ENCODE assay signal across 19 cellular contexts in the genomic region with DNA sequence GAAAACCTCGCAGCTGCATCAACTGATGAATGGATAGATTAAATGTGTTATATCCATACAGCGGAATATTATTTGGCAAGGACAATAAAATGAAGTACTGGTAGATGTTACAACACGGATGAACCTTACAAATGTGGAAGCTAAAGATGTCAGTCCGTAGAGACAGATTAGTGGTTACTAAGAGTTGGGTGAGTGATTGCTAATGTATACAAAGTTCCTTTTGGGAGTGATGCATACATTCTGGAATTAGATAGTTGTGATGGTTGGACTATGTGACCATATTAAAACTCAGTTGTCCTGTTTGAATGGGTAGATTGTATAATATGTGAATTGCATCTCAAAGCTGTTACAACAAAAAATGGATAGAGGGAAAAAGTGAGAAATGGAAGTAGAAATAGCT. TPM values are rescaled to one million over a fixed set of nuclear protein-coding genes. Genes with fewer than 3 reads are reported as not detected.
DNase-seq lines count a peak whose midpoint lies in the region; ATAC-seq, FAIRE-seq and TF ChIP-seq lines count a peak whose summit lies in the region.
"Had no signal": no experiment of that assay in that cellular context is flagged by ENCODE, and none has a peak within 500 bp of the region (broad histone marks: within the 10 kb centered on the region; RNA-seq: fewer than 3 reads in every experiment).

No MANE protein-coding gene starts in this region.

- no peak overlapping the region for H3K27ac ChIP-seq in HepG2 (ENCODE audit: extremely low read length, insufficient read depth, low read length)
- H3K27ac ChIP-seq in right lobe of liver = no peak overlapping the region
- H3K27ac ChIP-seq in left ventricle myocardium inferior (replicated peaks) = no peak overlapping the region
- H3K27ac ChIP-seq: body of pancreas, epithelial cell of prostate, heart right ventricle had no signal

- CTCF ChIA-PET in HepG2 (lab: Yijun Ruan, JAX; ENCODE audit: low intra/inter-chr PET ratio, low total read pairs) = no interaction called here

- no peaks in the 10 kb centered on the region for H3K9me2 ChIP-seq in Loucy (replicated peaks; ENCODE audit: low read depth, low read length)

- H3F3A ChIP-seq in Loucy (ENCODE audit: low read depth) = no peaks in the 10 kb centered on the region

- no peaks in the 10 kb centered on the region for H3K9me3 ChIP-seq in HepG2 (ENCODE audit: low read length)
- H3K9me3 ChIP-seq in right lobe of liver = no peaks in the 10 kb centered on the region
- H3K9me3 ChIP-seq in Loucy (ENCODE audit: insufficient read depth, low read depth, low read length) = no peaks in the 10 kb centered on the region
- H3K9me3 ChIP-seq in skeletal muscle satellite cell (replicated peaks; ENCODE audit: low read length) = no peaks in the 10 kb centered on the region
- H3K9me3 ChIP-seq in left ventricle myocardium inferior (replicated peaks) = no peaks in the 10 kb centered on the region
- H3K9me3 ChIP-seq: body of pancreas, heart right ventricle had no signal

- TF ChIP-seq EP300 in HepG2 (IDR thresholded peaks at IDR 0.05; ENCODE audit: low read depth in 2 of 2, low read length in 2 of 2) = no peak
- no peak for TF ChIP-seq EP300 in HepG2 (CRISPR knock-in tag; IDR thresholded peaks at IDR 0.05; ENCODE audit: borderline replicate concordance)

- H2AFZ ChIP-seq in HepG2 (ENCODE audit: low read length) = no peak overlapping the region
- no peak overlapping the region for H2AFZ ChIP-seq in Loucy (ENCODE audit: low read length)

- WGBS in HepG2 (ENCODE audit: low lambda C conversion rate) = 97% methylated on average over 4 of the region's 4 CpGs
- WGBS in right lobe of liver (ENCODE audit: insufficient coverage, low coverage, low lambda C conversion rate, missing lambda C conversion rate) = 87% methylated on average over 4 of the region's 4 CpGs

- POLR2A ChIA-PET in HepG2 (lab: Yijun Ruan, JAX) = no interaction called here

- H3K36me3 ChIP-seq in HepG2 (replicated peaks in 1 of 2; ENCODE audit: control insufficient read depth in 1 of 2, insufficient read depth in 2 of 2, low read length in 2 of 2) = peaks cover 2 to 28% of the 10 kb centered on the region in 2 experiments; a peak in 4 of 5 replicates
- H3K36me3 ChIP-seq in right lobe of liver = peaks cover 0 to 26% (median 6%) of the 10 kb centered on the region in 4 donors
- peaks cover 25% of the 10 kb centered on the region for H3K36me3 ChIP-seq in Loucy (ENCODE audit: insufficient read depth, low read length)
- peaks cover 19% of the 10 kb centered on the region for H3K36me3 ChIP-seq in skeletal muscle satellite cell (ENCODE audit: insufficient read depth, low read length)
- H3K36me3 ChIP-seq in left ventricle myocardium inferior = peaks cover 33% of the 10 kb centered on the region

- no peak for TF ChIP-seq RAD21 in HepG2 (CRISPR knock-in tag; IDR thresholded peaks at IDR 0.05)

- peaks cover 26% of the 10 kb centered on the region for H3K27me3 Mint-ChIP-seq in brain
- H3K27me3 Mint-ChIP-seq: dendritic cell treated with granulocyte-macrophage colony-stimulating factor and Interleukin-4, amounts not matched to agents 40 ng/mL and 50 ng/mL, for 4 days had no signal

- peaks cover 30% of the 10 kb centered on the region for H3K36me3 Mint-ChIP-seq in brain

- no TSS peak for BruUV-seq in HepG2 (replicated peaks; lab: Mats Ljungman, UMichigan)

- peaks cover 45% of the 10 kb centered on the region for H3K4me1 ChIP-seq in HepG2 (ENCODE audit: insufficient read depth, low read length)
- peaks cover 0 to 10% (median 5%) of the 10 kb centered on the region in 4 donors for H3K4me1 ChIP-seq in right lobe of liver
- H3K4me1 ChIP-seq in Loucy (ENCODE audit: insufficient read depth, low read length, poor library complexity, severe bottlenecking) = peaks cover 53% of the 10 kb centered on the region
- H3K4me1 ChIP-seq in skeletal muscle satellite cell (ENCODE audit: control insufficient read depth, insufficient read depth, low read length) = peaks cover 20% of the 10 kb centered on the region
- peaks cover 36% of the 10 kb centered on the region for H3K4me1 ChIP-seq in left ventricle myocardium inferior

- no peak for TF ChIP-seq POLR2A in HepG2 (IDR thresholded peaks at IDR 0.05; ENCODE audit: insufficient read depth in 1 of 2, low read depth in 2 of 2, low read length in 2 of 2)
- no peak for TF ChIP-seq POLR2A in right lobe of liver (IDR thresholded peaks at IDR 0.05)

- H3K79me2 ChIP-seq in HepG2 (ENCODE audit: insufficient read depth, low read length) (peaks cover 45% of the 10 kb centered on the region), Loucy (ENCODE audit: insufficient read depth, low read length) (peaks cover 73% of the 10 kb centered on the region)

- peak overlapping the region; percentile 87 for H3K4me2 ChIP-seq in HepG2 (ENCODE audit: low read depth, low read length)
- H3K4me2 ChIP-seq in Loucy (ENCODE audit: low read depth, low read length, poor library complexity, severe bottlenecking) = peak overlapping the region; percentile 97
- peak overlapping the region; percentile 78 for H3K4me2 ChIP-seq in skeletal muscle satellite cell (ENCODE audit: low read length)

- in situ Hi-C loops in HepG2 (cut with HindIII; ENCODE audit: extremely low pct_ligation_motif_present, low pct_unique_long_range_greater_than_20kb) = no loop called here

- intact Hi-C loops in HepG2 (cut with micrococcal nuclease; ENCODE audit: unreplicated experiment) = no loop called here
- intact Hi-C loops in right lobe of liver (cut with DNase I) = no loop called here
- intact Hi-C loops in left ventricle myocardium inferior (cut with micrococcal nuclease) = no loop called here

- FAIRE-seq in HepG2 (lab: Jason Lieb, UNC) = no peak

- no peak overlapping the region for H3K9ac ChIP-seq in HepG2 (ENCODE audit: insufficient read depth, low read depth, low read length)
- peak overlapping the region; percentile 95 for H3K9ac ChIP-seq in Loucy (ENCODE audit: low read depth, low read length, poor library complexity, severe bottlenecking)
- no peak overlapping the region for H3K9ac ChIP-seq in skeletal muscle satellite cell (ENCODE audit: low read depth, low read length)

- no peak overlapping the region for H3K27ac Mint-ChIP-seq in brain
- H3K27ac Mint-ChIP-seq: dendritic cell treated with granulocyte-macrophage colony-stimulating factor and Interleukin-4, amounts not matched to agents 40 ng/mL and 50 ng/mL, for 4 days; WTC11 had no signal

- H3K9me3 Mint-ChIP-seq in brain = peaks cover 0 to 3% (median 0%) of the 10 kb centered on the region in 5 experiments
- H3K9me3 Mint-ChIP-seq: dendritic cell treated with granulocyte-macrophage colony-stimulating factor and Interleukin-4, amounts not matched to agents 40 ng/mL and 50 ng/mL, for 4 days; WTC11 had no signal

- no peak for DNase-seq in HepG2 (ENCODE audit: low spot score)
- no peak for DNase-seq in right lobe of liver
- no peak for DNase-seq in left ventricle myocardium inferior
- no peak for DNase-seq in activated naive CD4-positive, alpha-beta T cell treated with anti-CD3 and anti-CD28 coated beads, Interleukin-2, amount 50 U/mL, for 16 hours
- DNase-seq: activated CD8-positive, alpha-beta memory T cell treated with anti-CD3 and anti-CD28 coated beads for 24 hours; activated effector memory CD4-positive, alpha-beta T cell treated with anti-CD3 and anti-CD28 coated beads, Interleukin-2, amount 50 U/mL, for 16 hours; body of pancreas; H7; heart right ventricle; NCI-H526 treated with DMSO at 0.1 percent for 48 hours; occipital lobe; stimulated activated CD4-positive, alpha-beta T cell treated with anti-CD3 and anti-CD28 coated beads, Interleukin-2, amount 100 ng/mL, for 48 hours had no signal

- H3K4me1 Mint-ChIP-seq in brain = peaks cover 43% of the 10 kb centered on the region

- H3K27me3 ChIP-seq in HepG2 (ENCODE audit: control insufficient read depth in 1 of 2, insufficient read depth in 2 of 2, low read length in 2 of 2) (no peaks in the 10 kb centered on the region), right lobe of liver (no peaks in the 10 kb centered on the region), Loucy (ENCODE audit: insufficient read depth, low read length, poor library complexity, severe bottlenecking) (no peaks in the 10 kb centered on the region), skeletal muscle satellite cell (ENCODE audit: control insufficient read depth, insufficient read depth, low read length) (no peaks in the 10 kb centered on the region), left ventricle myocardium inferior (ENCODE audit: low read depth) (no peaks in the 10 kb centered on the region)
- H3K27me3 ChIP-seq: body of pancreas, heart right ventricle had no signal

- H3K4me3 ChIP-seq in HepG2 (replicated peaks in 1 of 3; ENCODE audit: insufficient read depth in 1 of 3, low read depth in 2 of 3, low read length in 3 of 3) (no peak overlapping the region; a peak in 1 of 6 replicates), right lobe of liver (no peak overlapping the region), Loucy (ENCODE audit: low read length, poor library complexity, severe bottlenecking) (peak overlapping the region; percentile 98), skeletal muscle satellite cell (ENCODE audit: low read length) (no peak overlapping the region), left ventricle myocardium inferior (no peak overlapping the region)
- H3K4me3 ChIP-seq: body of pancreas, heart right ventricle had no signal

- TF ChIP-seq CTCF in HepG2 (CRISPR knock-in tag; IDR thresholded peaks at IDR 0.05) = no peak
- no peak for TF ChIP-seq CTCF in right lobe of liver (IDR thresholded peaks at IDR 0.05)
- TF ChIP-seq CTCF in Loucy (conservative IDR thresholded peaks at IDR 0.05; ENCODE audit: low read length) = no peak
- TF ChIP-seq CTCF in brain (conservative IDR thresholded peaks at IDR 0.05) = no peak
- TF ChIP-seq CTCF in left ventricle myocardium inferior (IDR thresholded peaks at IDR 0.05; ENCODE audit: borderline replicate concordance) = no peak

- H4K20me1 ChIP-seq in HepG2 (ENCODE audit: insufficient read depth, low read length) = no peaks in the 10 kb centered on the region; the same call in 1 of the 2 replicates
- peaks cover 68% of the 10 kb centered on the region for H4K20me1 ChIP-seq in Loucy (ENCODE audit: insufficient read depth, low read length, poor library complexity, severe bottlenecking)

- ATAC-seq in HepG2 (no peak), right lobe of liver (no peak), HG02678 (IDR thresholded peaks at IDR 0.05; ENCODE audit: unreplicated experiment) (no peak)
- ATAC-seq: body of pancreas, heart right ventricle, WTC11 had no signal

- peak overlapping the region in 4 of 5 experiments; percentile 26 to 100 (median 68) for H3K4me3 Mint-ChIP-seq in brain
- H3K4me3 Mint-ChIP-seq: dendritic cell treated with granulocyte-macrophage colony-stimulating factor and Interleukin-4, amounts not matched to agents 40 ng/mL and 50 ng/mL, for 4 days had no signal

RNA-seq across cellular contexts. Expression of a gene that starts 2.8 kb away (rescaled TPM):
- total RNA-seq in HepG2 (2016; rRNA removed; fragmentation: Illumina TruSeq; extraction: Trizol) = 58.8 and 69.4 TPM in 2 replicates
- 36.7 and 43.6 TPM in 2 replicates for total RNA-seq in HepG2 (2016; cell fraction: cytosol; rRNA removed; fragmentation: Illumina TruSeq; extraction: Trizol; ENCODE audit: low read depth)
- 58.2 and 70.3 TPM in 2 replicates for total RNA-seq in HepG2 (2016; cell fraction: insoluble cytoplasmic fraction; rRNA removed; fragmentation: Illumina TruSeq; extraction: Trizol)
- total RNA-seq in HepG2 (2016; cell fraction: membrane; rRNA removed; fragmentation: Illumina TruSeq; extraction: Trizol) = 20.3 and 22.4 TPM in 2 replicates
- total RNA-seq in HepG2 (2016; cell fraction: nucleus; rRNA removed; fragmentation: Illumina TruSeq; extraction: Trizol) = 61.1 and 66.7 TPM in 2 replicates
- 14.8 and 14.9 TPM in 2 replicates for polyA plus RNA-seq in HepG2 (2011; rRNA removed)
- 9.1 and 10.7 TPM in 2 replicates for polyA plus RNA-seq in HepG2 (2011; cell fraction: cytosol; rRNA removed)
- 16.4 and 23.7 TPM in 2 replicates for polyA plus RNA-seq in HepG2 (2011; cell fraction: nucleus; rRNA removed)
- 18.8 and 31.6 TPM in 2 replicates for polyA plus RNA-seq in HepG2 (2012)
- polyA plus RNA-seq in HepG2 (2016; cell fraction: cytosol; fragmentation: Illumina TruSeq; extraction: Trizol; ENCODE audit: low read depth) = 3.1 and 3.7 TPM in 2 replicates
- 52.8 and 55.3 TPM in 2 replicates for polyA plus RNA-seq in HepG2 (2016; cell fraction: insoluble cytoplasmic fraction; fragmentation: Illumina TruSeq; extraction: Trizol; ENCODE audit: low read depth)
- polyA plus RNA-seq in HepG2 (2016; cell fraction: membrane; fragmentation: Illumina TruSeq; extraction: Trizol; ENCODE audit: low read depth) = 4.2 and 5.1 TPM in 2 replicates
- polyA plus RNA-seq in HepG2 (2016; cell fraction: nucleus; fragmentation: Illumina TruSeq; extraction: Trizol; ENCODE audit: insufficient read depth, low read depth) = 61.3 and 61.4 TPM in 2 replicates
- polyA minus RNA-seq in HepG2 (2011; rRNA and poly(A)+ RNA removed; ENCODE audit: low replicate concordance) = 21.3 and 30.8 TPM in 2 replicates
- polyA minus RNA-seq in HepG2 (2011; cell fraction: cytosol; rRNA and poly(A)+ RNA removed) = 11.8 and 16.8 TPM in 2 replicates
- 94.4 and 102 TPM in 2 replicates for polyA minus RNA-seq in HepG2 (2011; cell fraction: nucleus; rRNA and poly(A)+ RNA removed)
- 10 to 100 TPM; 12.9 to 19.7 (median 18.9) TPM for total RNA-seq in right lobe of liver
- 35.1 TPM for polyA plus RNA-seq in brain (ENCODE audit: insufficient read depth, low read depth, low replicate concordance)
- total RNA-seq in skeletal muscle satellite cell (2012; rRNA removed) = 46.5 and 65.9 TPM in 2 replicates
- total RNA-seq in left ventricle myocardium inferior = 29.7 TPM

RNA-seq across cellular contexts. Expression of a gene that starts 14.4 kb away (rescaled TPM):
- 15.6 and 16.7 TPM in 2 replicates for total RNA-seq in HepG2 (2016; rRNA removed; fragmentation: Illumina TruSeq; extraction: Trizol)
- total RNA-seq in HepG2 (2016; cell fraction: cytosol; rRNA removed; fragmentation: Illumina TruSeq; extraction: Trizol; ENCODE audit: low read depth) = 0.88 and 0.91 TPM in 2 replicates
- 14.4 and 16.6 TPM in 2 replicates for total RNA-seq in HepG2 (2016; cell fraction: insoluble cytoplasmic fraction; rRNA removed; fragmentation: Illumina TruSeq; extraction: Trizol)
- 2.4 and 2.5 TPM in 2 replicates for total RNA-seq in HepG2 (2016; cell fraction: membrane; rRNA removed; fragmentation: Illumina TruSeq; extraction: Trizol)
- 30.4 and 31.0 TPM in 2 replicates for total RNA-seq in HepG2 (2016; cell fraction: nucleus; rRNA removed; fragmentation: Illumina TruSeq; extraction: Trizol)
- 4.6 and 5.6 TPM in 2 replicates for polyA plus RNA-seq in HepG2 (2011; rRNA removed)
- polyA plus RNA-seq in HepG2 (2011; cell fraction: cytosol; rRNA removed) = 5.2 and 5.5 TPM in 2 replicates
- 7.3 and 7.6 TPM in 2 replicates for polyA plus RNA-seq in HepG2 (2011; cell fraction: nucleus; rRNA removed)
- 3.4 and 4.8 TPM in 2 replicates for polyA plus RNA-seq in HepG2 (2012)
- 0.46 and 0.83 TPM in 2 replicates for polyA plus RNA-seq in HepG2 (2016; cell fraction: cytosol; fragmentation: Illumina TruSeq; extraction: Trizol; ENCODE audit: low read depth)
- polyA plus RNA-seq in HepG2 (2016; cell fraction: insoluble cytoplasmic fraction; fragmentation: Illumina TruSeq; extraction: Trizol; ENCODE audit: low read depth) = 14.9 and 15.8 TPM in 2 replicates
- polyA plus RNA-seq in HepG2 (2016; cell fraction: membrane; fragmentation: Illumina TruSeq; extraction: Trizol; ENCODE audit: low read depth) = 1.4 and 1.5 TPM in 2 replicates
- 4.8 and 6.1 TPM in 2 replicates for polyA plus RNA-seq in HepG2 (2016; cell fraction: nucleus; fragmentation: Illumina TruSeq; extraction: Trizol; ENCODE audit: insufficient read depth, low read depth)
- polyA minus RNA-seq in HepG2 (2011; rRNA and poly(A)+ RNA removed; ENCODE audit: low replicate concordance) = 40.2 and 43.4 TPM in 2 replicates
- polyA minus RNA-seq in HepG2 (2011; cell fraction: cytosol; rRNA and poly(A)+ RNA removed) = 5.7 and 7.1 TPM in 2 replicates
- 46.4 and 47.9 TPM in 2 replicates for polyA minus RNA-seq in HepG2 (2011; cell fraction: nucleus; rRNA and poly(A)+ RNA removed)
- total RNA-seq in right lobe of liver = 10 to 100 TPM in 3 of 6 experiments, 1 to 10 TPM in 3; 7.6 to 17.1 (median 10.3) TPM
- 12.4 TPM for polyA plus RNA-seq in brain (ENCODE audit: insufficient read depth, low read depth, low replicate concordance)
- 42.8 and 52.9 TPM in 2 replicates for total RNA-seq in skeletal muscle satellite cell (2012; rRNA removed)
- total RNA-seq in left ventricle myocardium inferior = 9.3 TPM
